Comparison of ENCODE assay signal across 8 cellular contexts in the genomic region with DNA sequence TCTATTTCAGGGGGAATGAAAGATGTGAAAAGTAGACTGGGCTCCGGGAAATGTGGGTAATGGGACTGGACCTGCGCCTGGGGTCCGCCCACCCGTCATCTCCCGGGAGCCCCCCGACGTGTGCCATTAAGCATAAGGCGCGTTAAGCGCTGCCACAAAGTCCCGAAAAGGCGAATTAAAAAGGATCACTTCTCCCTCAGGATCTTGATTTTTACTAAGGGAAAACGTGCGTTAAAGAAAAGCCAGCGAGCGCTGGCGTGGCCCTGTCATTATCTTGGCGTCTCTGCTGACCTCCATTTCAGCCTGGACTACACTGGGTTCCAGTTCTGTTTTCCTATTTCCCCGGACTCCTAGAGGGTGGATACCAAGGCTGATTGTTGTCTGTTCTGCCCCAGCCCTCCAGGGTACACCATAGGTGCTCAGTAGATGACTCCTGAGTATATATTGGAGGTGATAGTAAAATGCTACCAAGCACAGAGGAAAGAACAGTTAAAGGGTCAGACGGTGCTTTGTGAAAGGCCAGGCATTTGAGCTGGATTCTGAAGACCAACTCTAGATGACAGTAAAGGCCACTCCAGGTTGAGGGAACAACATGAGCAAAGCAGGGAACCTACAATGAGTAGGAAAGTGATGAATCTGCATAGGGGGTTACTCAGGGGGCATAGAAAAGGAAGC.
DNase-seq lines count a peak whose midpoint lies in the region; ATAC-seq, FAIRE-seq and TF ChIP-seq lines count a peak whose summit lies in the region.

No MANE protein-coding gene starts in this region.

- no peak for TF ChIP-seq EP300 in SK-N-SH (IDR thresholded peaks at IDR 0.05; ENCODE audit: borderline replicate concordance in 1 of 2, low read depth in 1 of 2, low read length in 1 of 2)

- H3K9me3 Mint-ChIP-seq in mesothelial cell of epicardium, result no peaks in the 10 kb centered on the region

- H3K36me3 Mint-ChIP-seq in mesothelial cell of epicardium, result no peaks in the 10 kb centered on the region

- H3K4me2 ChIP-seq in SK-N-SH (peak overlapping the region; percentile 73), endothelial cell of umbilical vein (ENCODE audit: insufficient read depth, low read length) (peak overlapping the region; percentile 95)

- H3K4me1 Mint-ChIP-seq in mesothelial cell of epicardium, result peaks cover 11% of the 10 kb centered on the region

- TF ChIP-seq POLR2A in endothelial cell of umbilical vein (IDR thresholded peaks at IDR 0.05; ENCODE audit: low read depth, low read length) (no peak), uterus (IDR thresholded peaks at IDR 0.05) (no peak)

- H3F3A ChIP-seq in SK-N-SH (replicated peaks; ENCODE audit: insufficient read depth), result peaks cover 17% of the 10 kb centered on the region

- H4K20me1 ChIP-seq in SK-N-SH (ENCODE audit: insufficient read depth), result no peaks in the 10 kb centered on the region
- H4K20me1 ChIP-seq in endothelial cell of umbilical vein (replicated peaks; ENCODE audit: control insufficient read depth, extremely low read depth, insufficient read depth, low read length), result no peaks in the 10 kb centered on the region

- CTCF ChIA-PET in SK-N-SH (lab: Yijun Ruan, JAX), result no interaction called here
- CTCF ChIA-PET in endothelial cell of umbilical vein (lab: Charles Lee), result interaction anchor here (1.0 to 1.4 kb wide), 2 partner anchors 14 to 88 kb away, joined by 4 to 5 read pairs; no protein-coding TSS in a partner anchor

- no peaks in the 10 kb centered on the region for H3K9me1 ChIP-seq in endothelial cell of umbilical vein (replicated peaks; ENCODE audit: control insufficient read depth, extremely low read depth, insufficient read depth, low read length)

- TF ChIP-seq CTCF in AG09309 (IDR thresholded peaks at IDR 0.05; ENCODE audit: control insufficient read depth, insufficient read depth, low read depth, low read length, missing control alignments), result no peak
- no peak for TF ChIP-seq CTCF in SK-N-SH (IDR thresholded peaks at IDR 0.05)
- TF ChIP-seq CTCF in endothelial cell of umbilical vein (IDR thresholded peaks at IDR 0.05; ENCODE audit: extremely low read depth in 1 of 2, insufficient read depth in 1 of 2, low read depth in 1 of 2, low read length in 2 of 2), result no peak
- TF ChIP-seq CTCF in mesothelial cell of epicardium (IDR thresholded peaks at IDR 0.05; ENCODE audit: unreplicated experiment), result no peak
- TF ChIP-seq CTCF in uterus (IDR thresholded peaks at IDR 0.05), result no peak

- no peaks in the 10 kb centered on the region for H3K27me3 Mint-ChIP-seq in mesothelial cell of epicardium (ENCODE audit: low read depth)

- WGBS in SK-N-SH (ENCODE audit: low lambda C conversion rate), result 28% methylated on average over 20 of the region's 20 CpGs

- peak overlapping the region; percentile 82 for H3K4me3 Mint-ChIP-seq in mesothelial cell of epicardium

- dilution Hi-C loops in endothelial cell of umbilical vein (cut with MboI; ENCODE audit: extremely low pct_ligation_motif_present, low sequenced_read_pairs), result no loop called here

- H3K36me3 ChIP-seq in SK-N-SH (replicated peaks in 1 of 2; ENCODE audit: control insufficient read depth in 1 of 2, insufficient read depth in 2 of 2, low read length in 1 of 2), result no peaks in the 10 kb centered on the region
- H3K36me3 ChIP-seq in endothelial cell of umbilical vein (ENCODE audit: control insufficient read depth in 2 of 2, extremely low read depth in 1 of 2, insufficient read depth in 2 of 2, low read length in 2 of 2), result no peaks in the 10 kb centered on the region
- no peaks in the 10 kb centered on the region for H3K36me3 ChIP-seq in uterus

- H3K27ac Mint-ChIP-seq in mesothelial cell of epicardium, result peak overlapping the region; percentile 94

- H3K4me1 ChIP-seq in SK-N-SH (ENCODE audit: control insufficient read depth in 1 of 2, insufficient read depth in 2 of 2, low read depth in 1 of 2, low read length in 1 of 2), result peaks cover 6% of the 10 kb centered on the region in 2 experiments; a peak in 3 of 4 replicates
- peaks cover 11% of the 10 kb centered on the region for H3K4me1 ChIP-seq in endothelial cell of umbilical vein (ENCODE audit: control insufficient read depth, extremely low read depth, insufficient read depth, low read length)
- no peaks in the 10 kb centered on the region for H3K4me1 ChIP-seq in uterus

- no peaks in the 10 kb centered on the region for H3K9me2 ChIP-seq in SK-N-SH

- H3K9ac ChIP-seq in SK-N-SH (peak overlapping the region; percentile 73), endothelial cell of umbilical vein (replicated peaks; ENCODE audit: extremely low read depth, insufficient read depth, low read length) (peak overlapping the region; percentile 78)

- DNase-seq in AG09309 (ENCODE audit: low read depth), result no peak
- DNase-seq in SK-N-SH, result peak; percentile 58
- DNase-seq in endothelial cell of umbilical vein (ENCODE audit: low read depth, low spot score), result peak; percentile 36
- DNase-seq in mesothelial cell of epicardium (ENCODE audit: low spot score in 2 of 2, unreplicated experiment in 2 of 2), result no peak
- no peak for DNase-seq in uterus
- no peak for DNase-seq in activated CD4-positive, alpha-beta T cell treated with anti-CD3 and anti-CD28 coated beads, Interleukin-2, amount 50 U/mL, for 4 hours

- peak overlapping the region; percentile 62 for H3K4me3 ChIP-seq in AG09309 (ENCODE audit: control insufficient read depth, low read depth, low read length)
- peak overlapping the region; percentile 67 to 70 for H3K4me3 ChIP-seq in SK-N-SH (ENCODE audit: low read depth in 2 of 2, low read length in 1 of 2)
- peak overlapping the region; percentile 44 to 91 (median 84) for H3K4me3 ChIP-seq in endothelial cell of umbilical vein (replicated peaks in 1 of 3; ENCODE audit: insufficient read depth in 1 of 3, low read depth in 1 of 3, low read length in 3 of 3)
- H3K4me3 ChIP-seq in uterus, result peak overlapping the region; percentile 54 to 65

- TF ChIP-seq RAD21 in SK-N-SH (IDR thresholded peaks at IDR 0.05; ENCODE audit: low read length), result no peak

- peak; percentile 4 for ATAC-seq in GM21528 (IDR thresholded peaks at IDR 0.05; ENCODE audit: low FRiP score, unreplicated experiment)
- no peak for ATAC-seq in GM19324 (IDR thresholded peaks at IDR 0.05; ENCODE audit: low FRiP score, unreplicated experiment)

- H2AFZ ChIP-seq in SK-N-SH (ENCODE audit: low read depth) (peak overlapping the region; percentile 92), endothelial cell of umbilical vein (ENCODE audit: low read depth, low read length) (peak overlapping the region; percentile 100)

- TSS peak; percentile 16 for BruUV-seq in endothelial cell of umbilical vein (replicated peaks; lab: Mats Ljungman, UMichigan)

- FAIRE-seq in endothelial cell of umbilical vein (lab: Jason Lieb, UNC), result peak; percentile 21

- H3K27me3 ChIP-seq in SK-N-SH (ENCODE audit: insufficient read depth) (no peaks in the 10 kb centered on the region), endothelial cell of umbilical vein (ENCODE audit: control insufficient read depth in 2 of 2, insufficient read depth in 2 of 2, low read length in 2 of 2) (peaks cover 0 to 11% of the 10 kb centered on the region in 2 experiments), uterus (no peaks in the 10 kb centered on the region)

- H3K27ac ChIP-seq in SK-N-SH (ENCODE audit: low read depth in 2 of 2, low read length in 1 of 2), result peak overlapping the region; percentile 82 to 96
- H3K27ac ChIP-seq in endothelial cell of umbilical vein (ENCODE audit: insufficient read depth, low read depth, low read length), result peak overlapping the region; percentile 69
- H3K27ac ChIP-seq in uterus, result peak overlapping the region; percentile 96

- no peaks in the 10 kb centered on the region for H3K9me3 ChIP-seq in SK-N-SH
- no peaks in the 10 kb centered on the region for H3K9me3 ChIP-seq in endothelial cell of umbilical vein (replicated peaks; ENCODE audit: control insufficient read depth, insufficient read depth, low read length)
- H3K9me3 ChIP-seq in uterus, result no peaks in the 10 kb centered on the region

- H3K79me2 ChIP-seq in SK-N-SH (ENCODE audit: insufficient read depth) (no peaks in the 10 kb centered on the region), endothelial cell of umbilical vein (ENCODE audit: control insufficient read depth, insufficient read depth, low read length) (no peaks in the 10 kb centered on the region)

- intact Hi-C loops in endothelial cell of umbilical vein (cut with micrococcal nuclease), result loop anchor here (1.0 to 10.0 kb wide), 8 partner anchors 11 to 1363 kb away; a partner anchor contains a TSS
- intact Hi-C loops in uterus (cut with DNase I; ENCODE audit: low total_unique reads), result loop anchor here (5.0 kb wide), 1 partner anchor 89 kb away; a partner anchor contains a TSS

- POLR2A ChIA-PET in SK-N-SH (lab: Yijun Ruan, JAX), result interaction anchor here (0.6 to 3.0 kb wide), 2 partner anchors 75 to 88 kb away, joined by 3 to 18 read pairs; a partner anchor contains a TSS
- POLR2A ChIA-PET in endothelial cell of umbilical vein (lab: Charles Lee), result no interaction called here

TF ChIP-seq in SK-N-SH, 30 proteins besides CTCF, POLR2A, EP300 and RAD21 (continues in another document):
- TF ChIP-seq NRF1 (IDR thresholded peaks at IDR 0.05; ENCODE audit: low read depth, low read length), result no peak
- TF ChIP-seq SIN3A (IDR thresholded peaks at IDR 0.05; ENCODE audit: borderline replicate concordance, low read depth, low read length), result no peak
- no peak for TF ChIP-seq JUND (IDR thresholded peaks at IDR 0.05)
- no peak; the same call in none of the 2 replicates for TF ChIP-seq MXI1 (IDR thresholded peaks at IDR 0.05; ENCODE audit: low read depth, low read length)
- TF ChIP-seq POLR2AphosphoS5 (IDR thresholded peaks at IDR 0.05; ENCODE audit: low read depth, low read length), result no peak
- TF ChIP-seq FOXJ3 (CRISPR knock-in tag; IDR thresholded peaks at IDR 0.05), result no peak
- no peak for TF ChIP-seq TCF12 (IDR thresholded peaks at IDR 0.05)
- no peak for TF ChIP-seq TEAD4 (IDR thresholded peaks at IDR 0.05; ENCODE audit: borderline replicate concordance, insufficient read depth)
- no peak for TF ChIP-seq YY1 (IDR thresholded peaks at IDR 0.05; ENCODE audit: low read depth)

TF ChIP-seq in endothelial cell of umbilical vein, 7 proteins besides CTCF, POLR2A, EP300 and RAD21:
- TF ChIP-seq, protein P1, sequence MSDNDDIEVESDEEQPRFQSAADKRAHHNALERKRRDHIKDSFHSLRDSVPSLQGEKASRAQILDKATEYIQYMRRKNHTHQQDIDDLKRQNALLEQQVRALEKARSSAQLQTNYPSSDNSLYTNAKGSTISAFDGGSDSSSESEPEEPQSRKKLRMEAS (IDR thresholded peaks at IDR 0.05; ENCODE audit: insufficient read depth, insufficient read length), result no peak
- TF ChIP-seq MYC (IDR thresholded peaks at IDR 0.05; ENCODE audit: low read depth, low read length), result no peak
- TF ChIP-seq FOS (IDR thresholded peaks at IDR 0.05; ENCODE audit: borderline replicate concordance, insufficient read depth, low read length), result no peak
- no peak for TF ChIP-seq POLR2AphosphoS5 (IDR thresholded peaks at IDR 0.05; ENCODE audit: insufficient read depth, low read depth, low read length)
- TF ChIP-seq GATA2 (IDR thresholded peaks at IDR 0.05; ENCODE audit: insufficient read depth, insufficient read length, low read depth, low read length), result no peak
- TF ChIP-seq JUN (IDR thresholded peaks at IDR 0.05; ENCODE audit: borderline replicate concordance, insufficient read depth, insufficient read length, low read depth), result no peak
- TF ChIP-seq EZH2 (IDR thresholded peaks at IDR 0.05; ENCODE audit: borderline replicate concordance, low read depth, low read length, severe bottlenecking), result no peak

Comparison
In these comparisons a context has a peak if more than half of its experiments do, and no peak if none do; other contexts are left out.
1. DNase-seq: peak in SK-N-SH (single experiment) and endothelial cell of umbilical vein (single experiment); none in AG09309 (single experiment), mesothelial cell of epicardium (0 of 2), uterus (0 of 2) and activated CD4-positive, alpha-beta T cell treated with anti-CD3 and anti-CD28 coated beads, Interleukin-2, amount 50 U/mL, for 4 hours (0 of 2).
2. Peak in every context shown above with its lines, with median percentiles within 50 percentile points of each other: H3K4me3 ChIP-seq and H3K27ac ChIP-seq.